ENCODE assay signal across 9 cellular contexts in genomic region chr12:120236124-120236398, GRCh38. TPM values are rescaled to one million over a fixed set of nuclear protein-coding genes. Genes with fewer than 3 reads are reported as not detected.
DNase-seq lines count a peak whose midpoint lies in the region; ATAC-seq and TF ChIP-seq lines count a peak whose summit lies in the region.
"Had no signal": no experiment of that assay in that cellular context is flagged by ENCODE, and none has a peak within 500 bp of the region (broad histone marks: within the 10 kb centered on the region; RNA-seq: fewer than 3 reads in every experiment).

No MANE protein-coding gene starts in this region.

- intact Hi-C loops in activated CD4-positive, alpha-beta T cell treated with anti-CD3 and anti-CD28 coated beads, Interleukin-2, amount 10 ng/mL, durations not matched to agents 24 days and 14 days (cut with micrococcal nuclease) = no loop called here

- no peak overlapping the region for H3K9ac ChIP-seq in mucosa of rectum (ENCODE audit: low read depth in 1 of 2, low read length in 2 of 2)

- peaks cover 2% of the 10 kb centered on the region for H3K36me3 Mint-ChIP-seq in activated CD4-positive, alpha-beta T cell treated with anti-CD3 and anti-CD28 coated beads, Interleukin-2, amount 10 ng/mL, durations not matched to agents 24 days and 14 days (ENCODE audit: low read depth)
- H3K36me3 Mint-ChIP-seq in activated CD4-positive, alpha-beta T cell treated with anti-CD3 and anti-CD28 coated beads, Interleukin-2, amount 10 ng/mL, durations not matched to agents 7 days and 5 days (ENCODE audit: low read depth) = peaks cover 22% of the 10 kb centered on the region

- H3K27me3 ChIP-seq in brain microvascular endothelial cell (replicated peaks) (no peaks in the 10 kb centered on the region), mucosa of rectum (ENCODE audit: control insufficient read depth in 2 of 2, insufficient read depth in 2 of 2, low read length in 2 of 2) (no peaks in the 10 kb centered on the region)

- H3K36me3 ChIP-seq in brain microvascular endothelial cell (replicated peaks) (peaks cover 2% of the 10 kb centered on the region), mucosa of rectum (ENCODE audit: control insufficient read depth in 2 of 2, insufficient read depth in 2 of 2, low read length in 2 of 2) (no peaks in the 10 kb centered on the region)

- H3K4me3 ChIP-seq in brain microvascular endothelial cell (ENCODE audit: low read depth, low read length) = no peak overlapping the region
- H3K4me3 ChIP-seq in mucosa of rectum (ENCODE audit: low read length in 2 of 2) = no peak overlapping the region

- no peak for DNase-seq in activated CD4-positive, alpha-beta T cell treated with anti-CD3 and anti-CD28 coated beads, Interleukin-2, amount 10 ng/mL, durations not matched to agents 24 days and 14 days
- DNase-seq in activated CD4-positive, alpha-beta T cell treated with anti-CD3 and anti-CD28 coated beads, Interleukin-2, amount 10 ng/mL, durations not matched to agents 7 days and 5 days = no peak
- DNase-seq in brain microvascular endothelial cell (no peak), NCI-H446 (lab: John Stamatoyannopoulos, UW) (no peak)

- no peaks in the 10 kb centered on the region for H3K9me3 ChIP-seq in mucosa of rectum (ENCODE audit: control insufficient read depth in 2 of 2, low read length in 2 of 2)

- peaks cover 51 to 63% of the 10 kb centered on the region in 2 donors for H3K4me1 ChIP-seq in mucosa of rectum (ENCODE audit: control insufficient read depth in 2 of 2, insufficient read depth in 2 of 2, low read length in 2 of 2)

- no peak for ATAC-seq in HG03457 (IDR thresholded peaks at IDR 0.05; ENCODE audit: unreplicated experiment)
- no peak for ATAC-seq in GM18858 (IDR thresholded peaks at IDR 0.05; ENCODE audit: unreplicated experiment)

- no peak overlapping the region for H3K4me3 Mint-ChIP-seq in activated CD4-positive, alpha-beta T cell treated with anti-CD3 and anti-CD28 coated beads, Interleukin-2, amount 10 ng/mL, durations not matched to agents 24 days and 14 days
- no peak overlapping the region for H3K4me3 Mint-ChIP-seq in activated CD4-positive, alpha-beta T cell treated with anti-CD3 and anti-CD28 coated beads, Interleukin-2, amount 10 ng/mL, durations not matched to agents 7 days and 5 days

- CTCF ChIA-PET in activated CD4-positive, alpha-beta T cell treated with anti-CD3 and anti-CD28 coated beads, Interleukin-2, amount 10 ng/mL, durations not matched to agents 7 days and 5 days (lab: Charles Lee) = interaction anchor here (0.6 to 9.3 kb wide), 8 partner anchors 8 to 66 kb away, joined by 3 to 90 read pairs (median 4); partner anchors contain the start of genes PXN and SIRT4

- peak overlapping the region; percentile 72 for H3K27ac Mint-ChIP-seq in activated CD4-positive, alpha-beta T cell treated with anti-CD3 and anti-CD28 coated beads, Interleukin-2, amount 10 ng/mL, durations not matched to agents 24 days and 14 days
- H3K27ac Mint-ChIP-seq in activated CD4-positive, alpha-beta T cell treated with anti-CD3 and anti-CD28 coated beads, Interleukin-2, amount 10 ng/mL, durations not matched to agents 7 days and 5 days = no peak overlapping the region

- POLR2A ChIA-PET in activated CD4-positive, alpha-beta T cell treated with anti-CD3 and anti-CD28 coated beads, Interleukin-2, amount 10 ng/mL, durations not matched to agents 7 days and 5 days (lab: Charles Lee) = no interaction called here

- TF ChIP-seq CTCF in brain microvascular endothelial cell (IDR thresholded peaks at IDR 0.05; ENCODE audit: low read depth, low read length, missing control alignments) = no peak

- H3K4me1 Mint-ChIP-seq in activated CD4-positive, alpha-beta T cell treated with anti-CD3 and anti-CD28 coated beads, Interleukin-2, amount 10 ng/mL, durations not matched to agents 24 days and 14 days = peaks cover 62% of the 10 kb centered on the region
- H3K4me1 Mint-ChIP-seq in activated CD4-positive, alpha-beta T cell treated with anti-CD3 and anti-CD28 coated beads, Interleukin-2, amount 10 ng/mL, durations not matched to agents 7 days and 5 days = peaks cover 89% of the 10 kb centered on the region

- no peaks in the 10 kb centered on the region for H3K27me3 Mint-ChIP-seq in activated CD4-positive, alpha-beta T cell treated with anti-CD3 and anti-CD28 coated beads, Interleukin-2, amount 10 ng/mL, durations not matched to agents 24 days and 14 days
- H3K27me3 Mint-ChIP-seq in activated CD4-positive, alpha-beta T cell treated with anti-CD3 and anti-CD28 coated beads, Interleukin-2, amount 10 ng/mL, durations not matched to agents 7 days and 5 days = no peaks in the 10 kb centered on the region

- no peaks in the 10 kb centered on the region for H3K9me3 Mint-ChIP-seq in activated CD4-positive, alpha-beta T cell treated with anti-CD3 and anti-CD28 coated beads, Interleukin-2, amount 10 ng/mL, durations not matched to agents 24 days and 14 days
- H3K9me3 Mint-ChIP-seq in activated CD4-positive, alpha-beta T cell treated with anti-CD3 and anti-CD28 coated beads, Interleukin-2, amount 10 ng/mL, durations not matched to agents 7 days and 5 days = no peaks in the 10 kb centered on the region

- in situ Hi-C loops in brain microvascular endothelial cell (cut with HindIII; ENCODE audit: low pct_ligation_motif_present, low sequenced_read_pairs) = no loop called here

- peak overlapping the region; percentile 94 for H3K27ac ChIP-seq in brain microvascular endothelial cell
- H3K27ac ChIP-seq in mucosa of rectum (ENCODE audit: low read depth in 2 of 2, low read length in 2 of 2) = peak overlapping the region; percentile 70 to 81
- peak overlapping the region; percentile 47 for H3K27ac ChIP-seq in temporal lobe (ENCODE audit: low read depth, low read length)

RNA-seq across cellular contexts. Expression of gene PXN, which starts 29.5 kb away (rescaled TPM):
- 48.4 and 51.2 TPM in 2 replicates for total RNA-seq in activated CD4-positive, alpha-beta T cell treated with anti-CD3 and anti-CD28 coated beads, Interleukin-2, amount 10 ng/mL, durations not matched to agents 24 days and 14 days
- 100 to 1,000 TPM; 201 to 236 TPM for total RNA-seq in activated CD4-positive, alpha-beta T cell treated with anti-CD3 and anti-CD28 coated beads, Interleukin-2, amount 10 ng/mL, durations not matched to agents 7 days and 5 days
- 4.9 TPM for total RNA-seq in temporal lobe

RNA-seq across cellular contexts. Expression of gene RPLP0, which starts 35.1 kb away (rescaled TPM):
- 2,659 and 2,699 TPM in 2 replicates for total RNA-seq in activated CD4-positive, alpha-beta T cell treated with anti-CD3 and anti-CD28 coated beads, Interleukin-2, amount 10 ng/mL, durations not matched to agents 24 days and 14 days
- total RNA-seq in activated CD4-positive, alpha-beta T cell treated with anti-CD3 and anti-CD28 coated beads, Interleukin-2, amount 10 ng/mL, durations not matched to agents 7 days and 5 days = 1,000 to 10,000 TPM; 1,972 to 2,164 TPM
- 1,352 TPM for total RNA-seq in temporal lobe

RNA-seq across cellular contexts. Expression of gene GCN1, which starts 41.5 kb away (rescaled TPM):
- total RNA-seq in activated CD4-positive, alpha-beta T cell treated with anti-CD3 and anti-CD28 coated beads, Interleukin-2, amount 10 ng/mL, durations not matched to agents 24 days and 14 days = 169 and 176 TPM in 2 replicates
- total RNA-seq in activated CD4-positive, alpha-beta T cell treated with anti-CD3 and anti-CD28 coated beads, Interleukin-2, amount 10 ng/mL, durations not matched to agents 7 days and 5 days = 10 to 100 TPM; 90.2 to 95.5 TPM
- total RNA-seq in temporal lobe = 39.1 TPM

RNA-seq across cellular contexts. Expression of gene RNU4-2, which starts 55.6 kb away (rescaled TPM):
- total RNA-seq in activated CD4-positive, alpha-beta T cell treated with anti-CD3 and anti-CD28 coated beads, Interleukin-2, amount 10 ng/mL, durations not matched to agents 24 days and 14 days = 5,486 and 6,492 TPM in 2 replicates
- 1,000 to 10,000 TPM; 1,162 to 3,350 TPM for total RNA-seq in activated CD4-positive, alpha-beta T cell treated with anti-CD3 and anti-CD28 coated beads, Interleukin-2, amount 10 ng/mL, durations not matched to agents 7 days and 5 days
- under 0.01 TPM for total RNA-seq in temporal lobe

RNA-seq across cellular contexts. Expression of gene RNU4-1, which starts 57.0 kb away (rescaled TPM):
- 2,196 and 2,563 TPM in 2 replicates for total RNA-seq in activated CD4-positive, alpha-beta T cell treated with anti-CD3 and anti-CD28 coated beads, Interleukin-2, amount 10 ng/mL, durations not matched to agents 24 days and 14 days
- total RNA-seq in activated CD4-positive, alpha-beta T cell treated with anti-CD3 and anti-CD28 coated beads, Interleukin-2, amount 10 ng/mL, durations not matched to agents 7 days and 5 days = 1,000 to 10,000 TPM in 1 of 2 experiments, 100 to 1,000 TPM in 1; 672 to 1,846 TPM
- under 0.01 TPM for total RNA-seq in temporal lobe
- total RNA-seq: kidney epithelial cell had no signal
